In genomic region chr12:51186465-51186864, GRCh38 we compare ENCODE assay signal across 33 cellular contexts. TPM values are rescaled to one million over a fixed set of nuclear protein-coding genes. Genes with fewer than 3 reads are reported as not detected.
DNase-seq lines count a peak whose midpoint lies in the region; ATAC-seq, FAIRE-seq and TF ChIP-seq lines count a peak whose summit lies in the region.
"Had no signal": no experiment of that assay in that cellular context is flagged by ENCODE, and none has a peak within 500 bp of the region (broad histone marks: within the 10 kb centered on the region; RNA-seq: fewer than 3 reads in every experiment).

No MANE protein-coding gene starts in this region.

- H3K4me3 Mint-ChIP-seq in WTC11, result no peak overlapping the region
- H3K4me3 Mint-ChIP-seq: CD4-positive, alpha-beta memory T cell; nephron progenitor cell; stimulated activated naive CD8-positive, alpha-beta T cell treated with anti-CD3 and anti-CD28 coated beads, Interleukin-15, Interleukin-2, amounts not matched to agents 100 ng/mL and 50 ng/mL, for 24 hours had no signal

- POLR2A ChIA-PET in HepG2 (lab: Yijun Ruan, JAX) (interaction anchor here (0.7 kb wide), 1 partner anchor 12 kb away, joined by 3 read pairs; no protein-coding TSS in a partner anchor), WTC11 (lab: Charles Lee) (no interaction called here)

- BruUV-seq in HepG2 (replicated peaks; lab: Mats Ljungman, UMichigan), result no TSS peak

- intact Hi-C loops in HepG2 (cut with micrococcal nuclease; ENCODE audit: unreplicated experiment), result no loop called here
- intact Hi-C loops in right lobe of liver (cut with DNase I), result no loop called here

- H3K9me3 ChIP-seq in HepG2 (ENCODE audit: low read length) (no peaks in the 10 kb centered on the region), right lobe of liver (no peaks in the 10 kb centered on the region)
- H3K9me3 ChIP-seq: A549, ascending aorta, colonic mucosa, mucosa of descending colon, ovary, testis had no signal

- TF ChIP-seq POLR2A in HepG2 (IDR thresholded peaks at IDR 0.05; ENCODE audit: insufficient read depth in 1 of 2, low read depth in 2 of 2, low read length in 2 of 2), result no peak
- no peak for TF ChIP-seq POLR2A in right lobe of liver (IDR thresholded peaks at IDR 0.05)

- H3K36me3 Mint-ChIP-seq in WTC11, result no peaks in the 10 kb centered on the region

- no peak overlapping the region for H2AFZ ChIP-seq in HepG2 (ENCODE audit: low read length)
- H2AFZ ChIP-seq: GM23248 had no signal

- TF ChIP-seq EP300 in HepG2 (IDR thresholded peaks at IDR 0.05; ENCODE audit: low read depth in 2 of 2, low read length in 2 of 2) (no peak), HepG2 (CRISPR knock-in tag; IDR thresholded peaks at IDR 0.05; ENCODE audit: borderline replicate concordance) (no peak)

- TF ChIP-seq CTCF in HepG2 (CRISPR knock-in tag; IDR thresholded peaks at IDR 0.05) (no peak), right lobe of liver (IDR thresholded peaks at IDR 0.05) (no peak), WTC11 (IDR thresholded peaks at IDR 0.05) (no peak)

- no peak for FAIRE-seq in HepG2 (lab: Jason Lieb, UNC)
- FAIRE-seq: A549, D721Med, GM12891 had no signal

- WGBS in HepG2 (ENCODE audit: low lambda C conversion rate), result 0% methylated on average over 2 of the region's 2 CpGs
- 100% methylated on average over 1 of the region's 2 CpGs for WGBS in right lobe of liver (ENCODE audit: insufficient coverage, low coverage, low lambda C conversion rate, missing lambda C conversion rate)

- H3K27me3 ChIP-seq in HepG2 (ENCODE audit: control insufficient read depth in 1 of 2, insufficient read depth in 2 of 2, low read length in 2 of 2) (peaks cover 0 to 14% of the 10 kb centered on the region in 2 experiments; a peak in 2 of 5 replicates), right lobe of liver (no peaks in the 10 kb centered on the region)
- H3K27me3 ChIP-seq: ascending aorta, colonic mucosa, ovary, testis had no signal

- H3K4me3 ChIP-seq in HepG2 (replicated peaks in 1 of 3; ENCODE audit: insufficient read depth in 1 of 3, low read depth in 2 of 3, low read length in 3 of 3) (0 out of 6 replicates have a peak overlapping the region, but pooled peaks of 1 of the 3 experiments have one; percentile 5), right lobe of liver (no peak overlapping the region)
- H3K4me3 ChIP-seq: A549, ascending aorta, colonic mucosa, GM23248, mucosa of descending colon, ovary, testis had no signal

- H3K27ac ChIP-seq in HepG2 (ENCODE audit: extremely low read length, insufficient read depth, low read length) (no peak overlapping the region), right lobe of liver (no peak overlapping the region)
- H3K27ac ChIP-seq: A549, ascending aorta, colonic mucosa, epithelial cell of prostate, GM23248, ovary, testis had no signal

- H3K4me1 ChIP-seq in HepG2 (ENCODE audit: insufficient read depth, low read length) (peaks cover 53% of the 10 kb centered on the region), right lobe of liver (no peaks in the 10 kb centered on the region)
- H3K4me1 ChIP-seq: A549, ascending aorta, colonic mucosa had no signal

- no peaks in the 10 kb centered on the region for H3K79me2 ChIP-seq in HepG2 (ENCODE audit: insufficient read depth, low read length)

- H3K4me2 ChIP-seq in HepG2 (ENCODE audit: low read depth, low read length), result peak overlapping the region; percentile 44
- H3K4me2 ChIP-seq: A549 had no signal

- no peak for TF ChIP-seq RAD21 in HepG2 (CRISPR knock-in tag; IDR thresholded peaks at IDR 0.05)

- ATAC-seq in HepG2, result peak; percentile 34; the same call in 2 of the 3 replicates
- ATAC-seq in right lobe of liver, result no peak
- no peak for ATAC-seq in WTC11
- ATAC-seq: A549, left colon, mucosa of descending colon had no signal

- no peaks in the 10 kb centered on the region for H4K20me1 ChIP-seq in HepG2 (ENCODE audit: insufficient read depth, low read length)

- no peaks in the 10 kb centered on the region for H3K27me3 Mint-ChIP-seq in WTC11 (ENCODE audit: low read depth)
- H3K27me3 Mint-ChIP-seq: CD4-positive, alpha-beta memory T cell; stimulated activated naive CD8-positive, alpha-beta T cell treated with anti-CD3 and anti-CD28 coated beads, Interleukin-15, Interleukin-2, amounts not matched to agents 100 ng/mL and 50 ng/mL, for 24 hours had no signal

- DNase-seq in HepG2 (ENCODE audit: low spot score) (no peak), right lobe of liver (no peak), NCI-H82 treated with DMSO at 0.1 percent for 48 hours (lab: John Stamatoyannopoulos, UW; ENCODE audit: unreplicated experiment) (peak; percentile 36), myocyte (ENCODE audit: low read depth) (peak; percentile 55), NCI-H2227 treated with DMSO at 0.1 percent for 48 hours (lab: John Stamatoyannopoulos, UW) (no peak), NCI-H226 (no peak), WTC11 (ENCODE audit: low spot score) (no peak)
- no peak for DNase-seq in stimulated activated CD4-positive, alpha-beta T cell treated with anti-CD3 and anti-CD28 coated beads, Interleukin-12 subunit alpha, Interleukin-12 subunit beta, amount 100 ng/mL, for 4 hours
- DNase-seq: activated CD4-positive, alpha-beta T cell treated with anti-CD3 and anti-CD28 coated beads, Interleukin-2, amount 50 U/mL, for 4 hours; activated T-cell treated with anti-CD3 and anti-CD28 coated beads, Interleukin-2, amount 50 U/mL, for 48 hours; AML-193; CD4-positive, alpha-beta memory T cell; colonic mucosa; effector CD8-positive, alpha-beta T cell; EL; GM23248; hypothalamus; KG1; left colon; mucosa of descending colon; NCI-H1417; NCI-H2081; nephron progenitor cell; ovary; retina; stimulated activated CD4-positive, alpha-beta T cell treated with anti-CD3 and anti-CD28 coated beads, Interleukin-2, amount 100 ng/mL, for 24 hours; testis had no signal

- no peaks in the 10 kb centered on the region for H3K36me3 ChIP-seq in HepG2 (replicated peaks in 1 of 2; ENCODE audit: control insufficient read depth in 1 of 2, insufficient read depth in 2 of 2, low read length in 2 of 2)
- no peaks in the 10 kb centered on the region for H3K36me3 ChIP-seq in right lobe of liver
- H3K36me3 ChIP-seq: colonic mucosa, ovary had no signal

- H3K9ac ChIP-seq in HepG2 (ENCODE audit: insufficient read depth, low read depth, low read length), result peak overlapping the region; percentile 12; the same call in 1 of the 2 replicates
- H3K9ac ChIP-seq: GM23248 had no signal

- H3K9me3 Mint-ChIP-seq in WTC11, result no peaks in the 10 kb centered on the region
- H3K9me3 Mint-ChIP-seq: CD4-positive, alpha-beta memory T cell; nephron progenitor cell; stimulated activated naive CD8-positive, alpha-beta T cell treated with anti-CD3 and anti-CD28 coated beads, Interleukin-15, Interleukin-2, amounts not matched to agents 100 ng/mL and 50 ng/mL, for 24 hours had no signal

- no peak overlapping the region for H3K27ac Mint-ChIP-seq in WTC11
- H3K27ac Mint-ChIP-seq: stimulated activated naive CD8-positive, alpha-beta T cell treated with anti-CD3 and anti-CD28 coated beads, Interleukin-15, Interleukin-2, amounts not matched to agents 100 ng/mL and 50 ng/mL, for 24 hours had no signal

- CTCF ChIA-PET in HepG2 (lab: Yijun Ruan, JAX; ENCODE audit: low intra/inter-chr PET ratio, low total read pairs), result no interaction called here
- CTCF ChIA-PET in WTC11 (lab: Charles Lee), result interaction anchor here (1.2 kb wide), 1 partner anchor 32 kb away, joined by 4 read pairs; the partner anchor contains the start of gene POU6F1

- 0 out of 2 replicates have a peak, but pooled peaks cover 2% of the 10 kb centered on the region for H3K4me1 Mint-ChIP-seq in WTC11
- H3K4me1 Mint-ChIP-seq: CD4-positive, alpha-beta memory T cell had no signal

- in situ Hi-C loops in HepG2 (cut with HindIII; ENCODE audit: extremely low pct_ligation_motif_present, low pct_unique_long_range_greater_than_20kb), result no loop called here

RNA-seq across cellular contexts. Expression of gene TFCP2, which starts 13.5 kb away (rescaled TPM):
- 10.0 and 17.4 TPM in 2 replicates for total RNA-seq in HepG2 (2016; rRNA removed; fragmentation: Illumina TruSeq; extraction: Trizol)
- total RNA-seq in HepG2 (2016; cell fraction: cytosol; rRNA removed; fragmentation: Illumina TruSeq; extraction: Trizol; ENCODE audit: low read depth), result 3.0 and 4.3 TPM in 2 replicates
- 9.8 and 15.5 TPM in 2 replicates for total RNA-seq in HepG2 (2016; cell fraction: insoluble cytoplasmic fraction; rRNA removed; fragmentation: Illumina TruSeq; extraction: Trizol)
- 5.3 and 5.4 TPM in 2 replicates for total RNA-seq in HepG2 (2016; cell fraction: membrane; rRNA removed; fragmentation: Illumina TruSeq; extraction: Trizol)
- 8.8 and 11.1 TPM in 2 replicates for total RNA-seq in HepG2 (2016; cell fraction: nucleus; rRNA removed; fragmentation: Illumina TruSeq; extraction: Trizol)
- polyA plus RNA-seq in HepG2 (2011; rRNA removed), result 5.7 and 7.6 TPM in 2 replicates
- 3.4 and 5.0 TPM in 2 replicates for polyA plus RNA-seq in HepG2 (2011; cell fraction: cytosol; rRNA removed)
- 3.2 and 4.1 TPM in 2 replicates for polyA plus RNA-seq in HepG2 (2011; cell fraction: nucleus; rRNA removed)
- 9.7 and 12.0 TPM in 2 replicates for polyA plus RNA-seq in HepG2 (2012)
- polyA plus RNA-seq in HepG2 (2016; cell fraction: cytosol; fragmentation: Illumina TruSeq; extraction: Trizol; ENCODE audit: low read depth), result 1.1 and 1.2 TPM in 2 replicates
- 27.1 and 28.3 TPM in 2 replicates for polyA plus RNA-seq in HepG2 (2016; cell fraction: insoluble cytoplasmic fraction; fragmentation: Illumina TruSeq; extraction: Trizol; ENCODE audit: low read depth)
- 5.2 and 5.6 TPM in 2 replicates for polyA plus RNA-seq in HepG2 (2016; cell fraction: membrane; fragmentation: Illumina TruSeq; extraction: Trizol; ENCODE audit: low read depth)
- 17.1 and 17.2 TPM in 2 replicates for polyA plus RNA-seq in HepG2 (2016; cell fraction: nucleus; fragmentation: Illumina TruSeq; extraction: Trizol; ENCODE audit: insufficient read depth, low read depth)
- polyA minus RNA-seq in HepG2 (2011; rRNA and poly(A)+ RNA removed; ENCODE audit: low replicate concordance), result 3.8 and 10.5 TPM in 2 replicates
- 4.2 and 4.7 TPM in 2 replicates for polyA minus RNA-seq in HepG2 (2011; cell fraction: cytosol; rRNA and poly(A)+ RNA removed)
- polyA minus RNA-seq in HepG2 (2011; cell fraction: nucleus; rRNA and poly(A)+ RNA removed), result 7.3 and 8.1 TPM in 2 replicates
- 1 to 10 TPM; 6.3 to 9.4 (median 7.3) TPM for total RNA-seq in right lobe of liver
- total RNA-seq in myocyte, result 15.2 and 17.2 TPM in 2 replicates
- 25.8 TPM for polyA plus RNA-seq in myocyte (2012)
- total RNA-seq in WTC11 (2021), result 35.4 to 37.8 TPM (median 37.4 TPM) in 3 replicates

RNA-seq across cellular contexts. Expression of gene POU6F1, which starts 31.4 kb away (rescaled TPM):
- total RNA-seq in HepG2 (2016; rRNA removed; fragmentation: Illumina TruSeq; extraction: Trizol), result 0.41 and 0.51 TPM in 2 replicates
- total RNA-seq in HepG2 (2016; cell fraction: cytosol; rRNA removed; fragmentation: Illumina TruSeq; extraction: Trizol; ENCODE audit: low read depth), result 0.10 TPM in 1 of 2 replicates, not detected in the other
- total RNA-seq in HepG2 (2016; cell fraction: insoluble cytoplasmic fraction; rRNA removed; fragmentation: Illumina TruSeq; extraction: Trizol), result 0.63 TPM in 1 of 2 replicates, not detected in the other
- 0.45 and 0.59 TPM in 2 replicates for total RNA-seq in HepG2 (2016; cell fraction: membrane; rRNA removed; fragmentation: Illumina TruSeq; extraction: Trizol)
- 0.34 and 0.47 TPM in 2 replicates for total RNA-seq in HepG2 (2016; cell fraction: nucleus; rRNA removed; fragmentation: Illumina TruSeq; extraction: Trizol)
- polyA plus RNA-seq in HepG2 (2011; rRNA removed), result 0.48 and 1.4 TPM in 2 replicates
- 0.23 and 0.44 TPM in 2 replicates for polyA plus RNA-seq in HepG2 (2011; cell fraction: cytosol; rRNA removed)
- 1.5 and 1.8 TPM in 2 replicates for polyA plus RNA-seq in HepG2 (2011; cell fraction: nucleus; rRNA removed)
- polyA plus RNA-seq in HepG2 (2012), result 0.42 and 0.75 TPM in 2 replicates
- polyA plus RNA-seq in HepG2 (2016; cell fraction: cytosol; fragmentation: Illumina TruSeq; extraction: Trizol; ENCODE audit: low read depth), result 0.07 and 0.41 TPM in 2 replicates
- 0.44 and 0.77 TPM in 2 replicates for polyA plus RNA-seq in HepG2 (2016; cell fraction: insoluble cytoplasmic fraction; fragmentation: Illumina TruSeq; extraction: Trizol; ENCODE audit: low read depth)
- 0.98 and 1.3 TPM in 2 replicates for polyA plus RNA-seq in HepG2 (2016; cell fraction: membrane; fragmentation: Illumina TruSeq; extraction: Trizol; ENCODE audit: low read depth)
- 0.45 and 1.2 TPM in 2 replicates for polyA plus RNA-seq in HepG2 (2016; cell fraction: nucleus; fragmentation: Illumina TruSeq; extraction: Trizol; ENCODE audit: insufficient read depth, low read depth)
- 0.22 and 7.6 TPM in 2 replicates for polyA minus RNA-seq in HepG2 (2011; rRNA and poly(A)+ RNA removed; ENCODE audit: low replicate concordance)
- polyA minus RNA-seq in HepG2 (2011; cell fraction: cytosol; rRNA and poly(A)+ RNA removed), result not detected in 2 replicates
- 0.52 and 1.5 TPM in 2 replicates for polyA minus RNA-seq in HepG2 (2011; cell fraction: nucleus; rRNA and poly(A)+ RNA removed)
- 1 to 10 TPM; 2.5 to 7.0 (median 3.6) TPM for total RNA-seq in right lobe of liver
- total RNA-seq in myocyte, result 5.1 and 5.3 TPM in 2 replicates
- polyA plus RNA-seq in myocyte (2012), result 4.1 TPM
- 10.2 to 14.5 TPM (median 11.2 TPM) in 3 replicates for total RNA-seq in WTC11 (2021)

RNA-seq across cellular contexts. Expression of gene DAZAP2, which starts 52.2 kb away (rescaled TPM):
- total RNA-seq in HepG2 (2016; rRNA removed; fragmentation: Illumina TruSeq; extraction: Trizol) (64.5 and 84.2 TPM in 2 replicates), right lobe of liver (100 to 1,000 TPM in 3 of 6 experiments, 10 to 100 TPM in 3; 69.0 to 123 (median 108) TPM), myocyte (166 and 178 TPM in 2 replicates), WTC11 (2021) (30.4 to 35.8 TPM (median 33.0 TPM) in 3 replicates)
- 15.2 and 15.6 TPM in 2 replicates for total RNA-seq in HepG2 (2016; cell fraction: cytosol; rRNA removed; fragmentation: Illumina TruSeq; extraction: Trizol; ENCODE audit: low read depth)
- 65.9 and 90.3 TPM in 2 replicates for total RNA-seq in HepG2 (2016; cell fraction: insoluble cytoplasmic fraction; rRNA removed; fragmentation: Illumina TruSeq; extraction: Trizol)
- 34.3 and 38.1 TPM in 2 replicates for total RNA-seq in HepG2 (2016; cell fraction: membrane; rRNA removed; fragmentation: Illumina TruSeq; extraction: Trizol)
- 34.2 and 36.6 TPM in 2 replicates for total RNA-seq in HepG2 (2016; cell fraction: nucleus; rRNA removed; fragmentation: Illumina TruSeq; extraction: Trizol)
- 222 and 258 TPM in 2 replicates for polyA plus RNA-seq in HepG2 (2011; rRNA removed)
- polyA plus RNA-seq in HepG2 (2011; cell fraction: cytosol; rRNA removed), result 182 and 210 TPM in 2 replicates
- polyA plus RNA-seq in HepG2 (2011; cell fraction: nucleus; rRNA removed), result 87.4 and 88.0 TPM in 2 replicates
- 76.2 and 108 TPM in 2 replicates for polyA plus RNA-seq in HepG2 (2012)
- 19.8 and 24.2 TPM in 2 replicates for polyA plus RNA-seq in HepG2 (2016; cell fraction: cytosol; fragmentation: Illumina TruSeq; extraction: Trizol; ENCODE audit: low read depth)
- polyA plus RNA-seq in HepG2 (2016; cell fraction: insoluble cytoplasmic fraction; fragmentation: Illumina TruSeq; extraction: Trizol; ENCODE audit: low read depth), result 145 and 157 TPM in 2 replicates
- polyA plus RNA-seq in HepG2 (2016; cell fraction: membrane; fragmentation: Illumina TruSeq; extraction: Trizol; ENCODE audit: low read depth), result 33.9 and 34.4 TPM in 2 replicates
- 65.7 and 66.4 TPM in 2 replicates for polyA plus RNA-seq in HepG2 (2016; cell fraction: nucleus; fragmentation: Illumina TruSeq; extraction: Trizol; ENCODE audit: insufficient read depth, low read depth)
- polyA minus RNA-seq in HepG2 (2011; rRNA and poly(A)+ RNA removed; ENCODE audit: low replicate concordance), result 262 and 758 TPM in 2 replicates
- polyA minus RNA-seq in HepG2 (2011; cell fraction: cytosol; rRNA and poly(A)+ RNA removed), result 51.4 and 56.4 TPM in 2 replicates
- 56.5 and 81.8 TPM in 2 replicates for polyA minus RNA-seq in HepG2 (2011; cell fraction: nucleus; rRNA and poly(A)+ RNA removed)
- 179 TPM for polyA plus RNA-seq in myocyte (2012)

Comparison
In these comparisons a context has a peak if more than half of its experiments do, and no peak if none do; other contexts are left out.
1. DNase-seq: peak in NCI-H82 treated with DMSO at 0.1 percent for 48 hours (single experiment) and myocyte (single experiment); none in HepG2 (single experiment), right lobe of liver (0 of 3), NCI-H2227 treated with DMSO at 0.1 percent for 48 hours (single experiment), stimulated activated CD4-positive, alpha-beta T cell treated with anti-CD3 and anti-CD28 coated beads, Interleukin-12 subunit alpha, Interleukin-12 subunit beta, amount 100 ng/mL, for 4 hours (single experiment), NCI-H226 (single experiment) and WTC11 (single experiment).